ENCODE assay signal across 19 cellular contexts in the genomic region with DNA sequence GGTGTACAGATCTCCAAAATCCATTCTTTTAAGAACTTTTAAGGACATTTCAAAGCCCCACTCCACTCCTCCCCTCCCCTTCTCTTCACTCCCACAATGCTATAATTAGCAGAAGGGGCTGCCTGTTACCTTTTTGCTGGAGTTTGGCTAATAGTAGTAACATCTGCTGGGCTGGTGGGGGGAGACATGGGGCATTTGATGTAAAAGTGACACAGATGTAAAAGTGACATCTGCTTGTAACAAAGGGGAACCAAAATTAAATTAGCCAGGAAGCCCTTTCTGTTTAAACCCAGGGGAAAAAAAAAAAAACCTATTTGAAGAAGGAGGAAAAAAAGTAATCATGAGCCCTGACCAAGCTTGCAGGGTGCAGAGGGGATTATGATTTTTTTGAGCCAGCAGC. TPM values are rescaled to one million over a fixed set of nuclear protein-coding genes. Genes with fewer than 3 reads are reported as not detected.
DNase-seq lines count a peak whose midpoint lies in the region; ATAC-seq and TF ChIP-seq lines count a peak whose summit lies in the region.
"Had no signal": no experiment of that assay in that cellular context is flagged by ENCODE, and none has a peak within 500 bp of the region (broad histone marks: within the 10 kb centered on the region; RNA-seq: fewer than 3 reads in every experiment).

No MANE protein-coding gene starts in this region.

- H3K9me3 Mint-ChIP-seq in neural crest cell: no peaks in the 10 kb centered on the region
- peaks cover 0 to 7% (median 4%) of the 10 kb centered on the region in 5 donors for H3K9me3 Mint-ChIP-seq in CD8-positive, alpha-beta memory T cell

- no peaks in the 10 kb centered on the region for H3K9me2 ChIP-seq in SK-N-SH

- H3K4me1 Mint-ChIP-seq in neural crest cell: peaks cover 55% of the 10 kb centered on the region
- no peaks in the 10 kb centered on the region for H3K4me1 Mint-ChIP-seq in CD8-positive, alpha-beta memory T cell
- H3K4me1 Mint-ChIP-seq: CD4-positive, CD25-positive, alpha-beta regulatory T cell had no signal

- H3K9ac ChIP-seq in SK-N-SH (no peak overlapping the region), OCI-LY3 (ENCODE audit: low read length) (peak overlapping the region; percentile 99)

- H3K4me3 ChIP-seq in SK-N-SH (ENCODE audit: low read depth in 2 of 2, low read length in 1 of 2) (no peak overlapping the region), OCI-LY3 (ENCODE audit: low read length) (peak overlapping the region; percentile 92)
- H3K4me3 ChIP-seq in CD8-positive, alpha-beta memory T cell (ENCODE audit: low read length): no peak overlapping the region
- H3K4me3 ChIP-seq: A549 had no signal

- no peaks in the 10 kb centered on the region for H3K79me2 ChIP-seq in SK-N-SH (ENCODE audit: insufficient read depth)
- H3K79me2 ChIP-seq in OCI-LY3 (ENCODE audit: low read length): peaks cover 37% of the 10 kb centered on the region

- H3K27me3 ChIP-seq in SK-N-SH (ENCODE audit: insufficient read depth) (peaks cover 40% of the 10 kb centered on the region), OCI-LY3 (ENCODE audit: low read depth, low read length) (no peaks in the 10 kb centered on the region)
- H3K27me3 ChIP-seq in CD8-positive, alpha-beta memory T cell (ENCODE audit: insufficient read depth, low read length, poor library complexity, severe bottlenecking): peaks cover 23% of the 10 kb centered on the region

- H3K4me2 ChIP-seq in SK-N-SH (no peak overlapping the region), OCI-LY3 (ENCODE audit: low read length) (peak overlapping the region; percentile 97)
- H3K4me2 ChIP-seq: A549 had no signal

- peak; percentile 15; the same call in 1 of the 2 replicates for TF ChIP-seq RAD21 in SK-N-SH (IDR thresholded peaks at IDR 0.05; ENCODE audit: low read length)

- H3K36me3 ChIP-seq in SK-N-SH (replicated peaks in 1 of 2; ENCODE audit: control insufficient read depth in 1 of 2, insufficient read depth in 2 of 2, low read length in 1 of 2) (no peaks in the 10 kb centered on the region), OCI-LY3 (replicated peaks; ENCODE audit: low read depth, low read length) (peaks cover 34% of the 10 kb centered on the region)
- no peaks in the 10 kb centered on the region for H3K36me3 ChIP-seq in CD8-positive, alpha-beta memory T cell (ENCODE audit: insufficient read depth, low read length)

- H3K36me3 Mint-ChIP-seq in neural crest cell (ENCODE audit: low read depth): no peaks in the 10 kb centered on the region
- H3K36me3 Mint-ChIP-seq in CD8-positive, alpha-beta memory T cell: no peaks in the 10 kb centered on the region
- H3K36me3 Mint-ChIP-seq: CD4-positive, CD25-positive, alpha-beta regulatory T cell; IgD-negative memory B cell had no signal

- peak overlapping the region; percentile 16 for H3K4me3 Mint-ChIP-seq in neural crest cell
- H3K4me3 Mint-ChIP-seq in CD8-positive, alpha-beta memory T cell: no peak overlapping the region
- H3K4me3 Mint-ChIP-seq: CD4-positive, CD25-positive, alpha-beta regulatory T cell; H9; IgD-negative memory B cell had no signal

- H4K20me1 ChIP-seq in SK-N-SH (ENCODE audit: insufficient read depth): no peaks in the 10 kb centered on the region
- H4K20me1 ChIP-seq in OCI-LY3 (ENCODE audit: insufficient read depth, low read length): no peaks in the 10 kb centered on the region

- H2AFZ ChIP-seq in SK-N-SH (ENCODE audit: low read depth) (no peak overlapping the region), OCI-LY3 (ENCODE audit: low read depth, low read length) (no peak overlapping the region)

- peak overlapping the region in 1 of 2 experiments; percentile 100; a peak in 2 of 4 replicates for H3K27ac ChIP-seq in SK-N-SH (ENCODE audit: low read depth in 2 of 2, low read length in 1 of 2)
- H3K27ac ChIP-seq in OCI-LY3 (ENCODE audit: low read length): peak overlapping the region; percentile 99
- no peak overlapping the region for H3K27ac ChIP-seq in CD8-positive, alpha-beta memory T cell (ENCODE audit: low read depth, low read length)
- H3K27ac ChIP-seq: 22Rv1, A549 had no signal

- POLR2A ChIA-PET in SK-N-SH (lab: Yijun Ruan, JAX): interaction anchor here (1.0 to 1.9 kb wide), 3 partner anchors 81 to 110 kb away, joined by 3 to 6 read pairs (median 5); no protein-coding TSS in a partner anchor
- POLR2A ChIA-PET in CD8-positive, alpha-beta memory T cell (lab: Charles Lee): no interaction called here

- CTCF ChIA-PET in SK-N-SH (lab: Yijun Ruan, JAX): interaction anchor here (1.3 to 1.6 kb wide), 2 partner anchors 120 to 135 kb away, joined by 3 to 6 read pairs; no protein-coding TSS in a partner anchor
- CTCF ChIA-PET in CD8-positive, alpha-beta memory T cell (lab: Charles Lee): no interaction called here

- H3K4me1 ChIP-seq in SK-N-SH (ENCODE audit: control insufficient read depth in 1 of 2, insufficient read depth in 2 of 2, low read depth in 1 of 2, low read length in 1 of 2) (peaks cover 0 to 34% of the 10 kb centered on the region in 2 experiments; a peak in 2 of 4 replicates), OCI-LY3 (ENCODE audit: low read length) (peaks cover 60% of the 10 kb centered on the region)
- H3K4me1 ChIP-seq in CD8-positive, alpha-beta memory T cell (ENCODE audit: insufficient read depth, low read length): no peaks in the 10 kb centered on the region
- H3K4me1 ChIP-seq: A549, Caco-2 had no signal

- ATAC-seq in SK-N-SH treated with all-trans-retinoic acid at 6 μM for 48 hours (no peak), HG02763 (IDR thresholded peaks at IDR 0.05; ENCODE audit: unreplicated experiment) (no peak)
- ATAC-seq: A549, HepG2 had no signal

- TF ChIP-seq CTCF in SK-N-SH (IDR thresholded peaks at IDR 0.05): no peak
- no peak for TF ChIP-seq CTCF in OCI-LY3 (IDR thresholded peaks at IDR 0.05; ENCODE audit: low read depth, low read length)
- no peak for TF ChIP-seq CTCF in neural crest cell (conservative IDR thresholded peaks at IDR 0.05)

- DNase-seq in SK-N-SH (peak; percentile 57), NCI-H524 (lab: John Stamatoyannopoulos, UW) (peak; percentile 18 to 76), neural crest cell (ENCODE audit: low read depth, low spot score) (no peak), GF-D8 (lab: John Stamatoyannopoulos, UW) (no peak)
- no peak for DNase-seq in CD8-positive, alpha-beta memory T cell
- DNase-seq: AML-193; C1 segment of cervical spinal cord; Caco-2; CD4-positive, CD25-positive, alpha-beta regulatory T cell; DMS79 treated with DMSO at 0.1 percent for 48 hours; H9 had no signal

- H3K27me3 Mint-ChIP-seq in neural crest cell (ENCODE audit: low read depth): peaks cover 92% of the 10 kb centered on the region
- H3K27me3 Mint-ChIP-seq in CD8-positive, alpha-beta memory T cell: peaks cover 33 to 79% of the 10 kb centered on the region in 2 donors

- no peaks in the 10 kb centered on the region for H3K9me3 ChIP-seq in SK-N-SH
- no peaks in the 10 kb centered on the region; the same call in 1 of the 2 replicates for H3K9me3 ChIP-seq in OCI-LY3 (ENCODE audit: insufficient read depth, low read length)
- H3K9me3 ChIP-seq in CD8-positive, alpha-beta memory T cell (ENCODE audit: low read length): no peaks in the 10 kb centered on the region
- H3K9me3 ChIP-seq: A549, Caco-2 had no signal

- peak in 1 of 2 experiments; percentile 81; a peak in 1 of 4 replicates for TF ChIP-seq EP300 in SK-N-SH (IDR thresholded peaks at IDR 0.05; ENCODE audit: borderline replicate concordance in 1 of 2, low read depth in 1 of 2, low read length in 1 of 2)

- no peaks in the 10 kb centered on the region for H3F3A ChIP-seq in SK-N-SH (replicated peaks; ENCODE audit: insufficient read depth)

- no peak overlapping the region for H3K27ac Mint-ChIP-seq in neural crest cell (ENCODE audit: unreplicated experiment)
- no peak overlapping the region for H3K27ac Mint-ChIP-seq in CD8-positive, alpha-beta memory T cell
- H3K27ac Mint-ChIP-seq: H9, IgD-negative memory B cell had no signal

TF ChIP-seq in SK-N-SH, 30 proteins besides CTCF, POLR2A, EP300 and RAD21 (continues in another document):
- TF ChIP-seq SIN3A (IDR thresholded peaks at IDR 0.05; ENCODE audit: borderline replicate concordance, low read depth, low read length) (no peak), RCOR1 (IDR thresholded peaks at IDR 0.05; ENCODE audit: low read length) (peak; percentile 60; the same call in 1 of the 2 replicates), CHD2 (IDR thresholded peaks at IDR 0.05; ENCODE audit: low read length, partially characterized antibody) (peak; percentile 14), TEAD4 (IDR thresholded peaks at IDR 0.05; ENCODE audit: borderline replicate concordance, insufficient read depth) (no peak)

TF ChIP-seq in SK-N-SH treated with all-trans-retinoic acid at 6 μM for 48 hours, 23 proteins besides CTCF, POLR2A, EP300 and RAD21 (continues in another document):
- TF ChIP-seq, protein P1, sequence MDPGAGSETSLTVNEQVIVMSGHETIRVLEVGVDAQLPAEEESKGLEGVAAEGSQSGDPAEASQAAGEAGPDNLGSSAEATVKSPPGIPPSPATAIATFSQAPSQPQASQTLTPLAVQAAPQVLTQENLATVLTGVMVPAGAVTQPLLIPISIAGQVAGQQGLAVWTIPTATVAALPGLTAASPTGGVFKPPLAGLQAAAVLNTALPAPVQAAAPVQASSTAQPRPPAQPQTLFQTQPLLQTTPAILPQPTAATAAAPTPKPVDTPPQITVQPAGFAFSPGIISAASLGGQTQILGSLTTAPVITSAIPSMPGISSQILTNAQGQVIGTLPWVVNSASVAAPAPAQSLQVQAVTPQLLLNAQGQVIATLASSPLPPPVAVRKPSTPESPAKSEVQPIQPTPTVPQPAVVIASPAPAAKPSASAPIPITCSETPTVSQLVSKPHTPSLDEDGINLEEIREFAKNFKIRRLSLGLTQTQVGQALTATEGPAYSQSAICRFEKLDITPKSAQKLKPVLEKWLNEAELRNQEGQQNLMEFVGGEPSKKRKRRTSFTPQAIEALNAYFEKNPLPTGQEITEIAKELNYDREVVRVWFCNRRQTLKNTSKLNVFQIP (CRISPR knock-in tag; IDR thresholded peaks at IDR 0.05; ENCODE audit: borderline replicate concordance, low read depth): no peak
- TF ChIP-seq GLIS3 (CRISPR knock-in tag; IDR thresholded peaks at IDR 0.05) (no peak), ZFP30 (CRISPR knock-in tag; IDR thresholded peaks at IDR 0.05) (no peak), PPARA (CRISPR knock-in tag; IDR thresholded peaks at IDR 0.05; ENCODE audit: borderline replicate concordance) (no peak), ESRRG (CRISPR knock-in tag; IDR thresholded peaks at IDR 0.05) (no peak), ZNF565 (CRISPR knock-in tag; conservative IDR thresholded peaks at IDR 0.05; ENCODE audit: low read depth) (no peak), TOX (CRISPR knock-in tag; IDR thresholded peaks at IDR 0.05; ENCODE audit: borderline replicate concordance) (no peak), TCF4 (CRISPR knock-in tag; IDR thresholded peaks at IDR 0.05; ENCODE audit: borderline replicate concordance) (no peak), OSR1 (CRISPR knock-in tag; IDR thresholded peaks at IDR 0.05) (no peak), RARB (CRISPR knock-in tag; IDR thresholded peaks at IDR 0.05) (no peak), ISL1 (CRISPR knock-in tag; IDR thresholded peaks at IDR 0.05) (no peak), SNAI2 (CRISPR knock-in tag; IDR thresholded peaks at IDR 0.05) (no peak)

RNA-seq across cellular contexts. Expression of a gene that starts 5.4 kb away (rescaled TPM):
- polyA plus RNA-seq in SK-N-SH (2012; rRNA removed): 0.95 and 2.2 TPM in 2 replicates
- polyA plus RNA-seq in SK-N-SH (2012; cell fraction: cytosol; rRNA removed): 2.2 and 4.3 TPM in 2 replicates
- polyA plus RNA-seq in SK-N-SH (2012; cell fraction: nucleus; rRNA removed): 0.93 and 2.3 TPM in 2 replicates
- total RNA-seq in neural crest cell: 28.4 and 28.5 TPM in 2 replicates
- total RNA-seq in CD8-positive, alpha-beta memory T cell: not detected
- polyA plus RNA-seq in CD8-positive, alpha-beta memory T cell: not detected
- total RNA-seq: Caco-2; CD4-positive, CD25-positive, alpha-beta regulatory T cell; H1; H9; HepG2 had no signal
- polyA plus RNA-seq: A549; CD4-positive, CD25-positive, alpha-beta regulatory T cell; H1; HepG2; IgD-negative memory B cell had no signal

Comparison
In these comparisons a context has a peak if more than half of its experiments do, and no peak if none do; other contexts are left out.
1. DNase-seq: peak in SK-N-SH (single experiment) and NCI-H524 (2 of 2); none in neural crest cell (single experiment), CD8-positive, alpha-beta memory T cell (0 of 5) and GF-D8 (single experiment).
2. RNA of a gene that starts 5.4 kb away (total RNA-seq): 28.4 to 28.5 TPM in neural crest cell; not detected in CD8-positive, alpha-beta memory T cell; every median in the first group is over 10 times any median in the second.